9 cellular contexts compared by ENCODE assay signal in genomic region chrX:40953369-40953768, GRCh38.
DNase-seq lines count a peak whose midpoint lies in the region; ATAC-seq lines count a peak whose summit lies in the region.
"Had no signal": no experiment of that assay in that cellular context is flagged by ENCODE, and none has a peak within 500 bp of the region (broad histone marks: within the 10 kb centered on the region; RNA-seq: fewer than 3 reads in every experiment).

No MANE protein-coding gene starts in this region.

- DNase-seq in left lobe of liver (ENCODE audit: low spot score) (no peak), NCI-H2196 (lab: John Stamatoyannopoulos, UW; ENCODE audit: unreplicated experiment) (no peak), NCI-H2081 treated with DMSO at 0.1 percent for 48 hours (lab: John Stamatoyannopoulos, UW) (no peak), middle frontal gyrus (ENCODE audit: extremely low spot score, low spot score) (no peak)
- DNase-seq: amniotic stem cell had no signal

- peak; percentile 70 for ATAC-seq in GM18498 (IDR thresholded peaks at IDR 0.05; ENCODE audit: unreplicated experiment)
- peak; percentile 71 for ATAC-seq in GM21423 (IDR thresholded peaks at IDR 0.05; ENCODE audit: unreplicated experiment)
- peak; percentile 60 for ATAC-seq in HG03565 (IDR thresholded peaks at IDR 0.05; ENCODE audit: unreplicated experiment)
- peak; percentile 54 for ATAC-seq in left lobe of liver
- no peak for ATAC-seq in HG03280 (IDR thresholded peaks at IDR 0.05; ENCODE audit: unreplicated experiment)
